21 cellular contexts compared by ENCODE assay signal in genomic region chr4:169931996-169932395, GRCh38.
"Had no signal": no experiment of that assay in that cellular context is flagged by ENCODE, and none has a peak within 500 bp of the region (broad histone marks: within the 10 kb centered on the region; RNA-seq: fewer than 3 reads in every experiment).

No MANE protein-coding gene starts in this region.

- DNase-seq: cortex of kidney; effector memory CD8-positive, alpha-beta T cell; erythroblast; esophagus squamous epithelium; foreskin melanocyte; glutamatergic neuron; heart right ventricle; hypothalamus; mucosa of descending colon; naive B cell; stimulated activated CD4-positive, alpha-beta T cell treated with anti-CD3 and anti-CD28 coated beads, Interleukin-12 subunit alpha, Interleukin-12 subunit beta, amount 100 ng/mL, for 4 hours; stimulated activated CD4-positive, alpha-beta T cell treated with anti-CD3 and anti-CD28 coated beads, Interleukin-2, amount 100 ng/mL, for 24 hours; stimulated activated CD4-positive, alpha-beta T cell treated with anti-CD3 and anti-CD28 coated beads, Interleukin-4, amount 100 ng/mL, for 24 hours; stimulated activated naive CD4-positive, alpha-beta T cell treated with Interleukin-2 at 50 U/mL for 16 hours; stomach; thyroid gland had no signal

- H3K9me3 ChIP-seq: esophagus squamous epithelium, mucosa of descending colon, prostate gland, right atrium auricular region, stomach, thyroid gland had no signal

- H3K4me2 ChIP-seq: neural progenitor cell, smooth muscle cell had no signal

- H3K4me1 ChIP-seq: esophagus squamous epithelium, heart right ventricle, prostate gland, right atrium auricular region, stomach, thyroid gland had no signal

- H3K36me3 ChIP-seq: esophagus squamous epithelium, heart right ventricle, neural progenitor cell, prostate gland, right atrium auricular region, stomach, thyroid gland had no signal

- H3K9ac ChIP-seq: neural progenitor cell had no signal

- H3K4me3 ChIP-seq: esophagus squamous epithelium, heart right ventricle, lung, mucosa of descending colon, neural progenitor cell, prostate gland, right atrium auricular region, smooth muscle cell, stomach, thyroid gland had no signal

- H3K27me3 ChIP-seq: neural progenitor cell, right atrium auricular region, stomach, thyroid gland had no signal

- H3K27ac ChIP-seq: esophagus squamous epithelium, heart right ventricle, neural progenitor cell, prostate gland, right atrium auricular region, stomach, thyroid gland had no signal
